Comparison of ENCODE assay signal across 8 cellular contexts in the genomic region with DNA sequence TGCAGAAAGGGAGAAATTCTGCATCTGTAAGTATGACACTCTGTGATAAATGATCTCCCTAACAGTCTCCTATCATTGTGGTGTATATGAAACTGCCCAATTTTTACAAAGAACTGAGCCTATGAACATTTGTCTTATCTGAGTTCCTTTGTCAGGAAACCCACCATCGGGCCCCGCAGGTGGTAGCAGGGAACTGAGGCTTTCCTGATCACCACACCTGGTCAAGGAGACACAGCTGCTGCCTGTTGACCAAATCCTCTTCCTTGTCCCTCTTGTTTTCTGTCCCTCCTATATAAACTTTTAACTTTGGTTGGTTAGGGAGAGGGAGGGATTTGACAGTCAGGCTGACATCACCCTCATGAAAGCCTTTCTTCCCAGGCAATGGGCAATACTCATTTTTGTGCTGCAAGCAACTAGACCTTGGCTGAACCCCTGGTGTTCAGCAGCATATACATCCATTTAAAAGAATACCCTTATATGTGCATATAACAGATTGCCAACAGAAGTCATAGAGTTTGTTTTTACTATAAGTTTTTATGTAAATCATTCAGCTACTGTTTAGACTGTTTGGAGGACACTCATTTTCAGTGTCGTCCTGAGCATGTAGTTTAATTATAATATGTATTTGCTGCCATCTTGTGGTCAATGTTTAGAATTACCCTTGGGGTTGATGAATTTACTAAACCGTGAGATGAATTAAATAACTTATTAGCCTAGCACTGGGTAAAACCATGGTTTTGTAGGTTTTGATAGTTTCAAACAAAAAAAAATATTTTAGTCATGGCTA. TPM values are rescaled to one million over a fixed set of nuclear protein-coding genes. Genes with fewer than 3 reads are reported as not detected.
A peak's percentile ranks its signal among the peaks of the same experiment; 100 is the strongest.
DNase-seq lines count a peak whose midpoint lies in the region; ATAC-seq, FAIRE-seq and TF ChIP-seq lines count a peak whose summit lies in the region.

No MANE protein-coding gene starts in this region.

- FAIRE-seq in GM18507 (lab: Jason Lieb, UNC), result peak; percentile 78

- no peak overlapping the region for H3K4me3 ChIP-seq in fibroblast of villous mesenchyme (ENCODE audit: low read depth, low read length)

- H3K9me3 Mint-ChIP-seq in progenitor cell of endocrine pancreas (ENCODE audit: low read depth), result no peaks in the 10 kb centered on the region

- no peak overlapping the region for H3K4me3 Mint-ChIP-seq in progenitor cell of endocrine pancreas (ENCODE audit: low read depth)

- H3K27ac Mint-ChIP-seq in progenitor cell of endocrine pancreas, result no peak overlapping the region

- peak; percentile 88 for ATAC-seq in HG02870 (IDR thresholded peaks at IDR 0.05; ENCODE audit: unreplicated experiment)

- H3K4me1 Mint-ChIP-seq in progenitor cell of endocrine pancreas (ENCODE audit: low read depth), result no peaks in the 10 kb centered on the region

- no peaks in the 10 kb centered on the region for H3K27me3 Mint-ChIP-seq in progenitor cell of endocrine pancreas

- H3K36me3 Mint-ChIP-seq in progenitor cell of endocrine pancreas (ENCODE audit: insufficient read depth), result no peaks in the 10 kb centered on the region

- DNase-seq in AG09319 (ENCODE audit: extremely low read depth, low read depth), result peak; percentile 12
- no peak for DNase-seq in GM18507 (ENCODE audit: extremely low spot score, insufficient read length, low read depth)
- DNase-seq in NCI-H1092 (lab: John Stamatoyannopoulos, UW), result peak; percentile 57
- DNase-seq in SKM-1 (lab: John Stamatoyannopoulos, UW; ENCODE audit: unreplicated experiment), result peak; percentile 27
- peak; percentile 62 for DNase-seq in fibroblast of villous mesenchyme (ENCODE audit: low read depth)
- DNase-seq in progenitor cell of endocrine pancreas (ENCODE audit: low spot score, unreplicated experiment), result no peak
- no peak for DNase-seq in activated naive CD4-positive, alpha-beta T cell treated with Interleukin-2 at 50 U/mL for 16 hours

- TF ChIP-seq CTCF in AG09319 (IDR thresholded peaks at IDR 0.05; ENCODE audit: low read depth, low read length) (peak; percentile 45), fibroblast of villous mesenchyme (IDR thresholded peaks at IDR 0.05; ENCODE audit: insufficient read depth, low read depth, low read length) (peak; percentile 45), progenitor cell of endocrine pancreas (IDR thresholded peaks at IDR 0.05; ENCODE audit: unreplicated experiment) (peak; percentile 73)

RNA-seq across cellular contexts. Expression of gene CRISP1, which starts 17.0 kb away (rescaled TPM):
- total RNA-seq in fibroblast of villous mesenchyme (not detected in 2 replicates), progenitor cell of endocrine pancreas (not detected in 2 replicates)

Comparison
In these comparisons a context has a peak if more than half of its experiments do, and no peak if none do; other contexts are left out.
1. DNase-seq: peak in AG09319 (single experiment), NCI-H1092 (single experiment), SKM-1 (single experiment) and fibroblast of villous mesenchyme (single experiment); none in GM18507 (single experiment), progenitor cell of endocrine pancreas (single experiment) and activated naive CD4-positive, alpha-beta T cell treated with Interleukin-2 at 50 U/mL for 16 hours (single experiment).
2. Peak in every context shown above with its lines, with median percentiles within 50 percentile points of each other: CTCF ChIP-seq.